In the genomic region with DNA sequence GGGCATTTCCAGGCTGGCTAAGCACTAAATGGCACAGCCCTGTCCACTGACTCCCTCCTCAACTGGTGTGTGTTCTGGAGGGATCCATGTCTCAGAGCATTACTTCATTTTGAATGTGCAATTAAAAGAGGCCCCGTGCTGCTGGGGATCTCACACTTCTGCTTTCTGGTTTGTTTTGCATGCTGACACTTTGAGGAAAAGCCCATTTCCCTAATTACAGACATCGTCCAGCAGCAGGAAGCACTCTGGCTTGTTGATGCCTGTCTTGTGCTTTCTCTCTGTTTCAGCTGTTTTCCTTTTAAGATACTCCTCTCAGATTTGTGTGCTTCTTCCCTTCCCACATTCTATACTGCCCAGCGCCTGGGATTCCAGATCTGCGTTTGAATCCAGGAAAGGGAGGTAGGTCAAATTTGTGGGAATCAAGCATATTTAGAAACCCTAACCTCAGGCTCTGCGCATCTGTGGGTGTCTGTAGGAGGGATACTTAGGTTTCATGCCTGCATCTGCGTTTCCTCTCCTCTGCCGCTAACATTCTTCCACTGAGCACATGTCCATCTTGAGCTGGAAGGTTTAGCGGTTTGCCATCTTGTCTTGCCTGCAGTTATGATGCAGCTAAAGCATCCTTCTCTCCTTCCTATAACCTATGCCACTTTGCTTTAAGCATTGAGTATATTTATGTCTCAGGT, we compare ENCODE assay signal across 8 cellular contexts. TPM values are rescaled to one million over a fixed set of nuclear protein-coding genes. Genes with fewer than 3 reads are reported as not detected.
A peak's percentile ranks its signal among the peaks of the same experiment; 100 is the strongest.
DNase-seq lines count a peak whose midpoint lies in the region; ATAC-seq and TF ChIP-seq lines count a peak whose summit lies in the region.

No MANE protein-coding gene starts in this region.

- H3K9me2 ChIP-seq in GM23338 (ENCODE audit: insufficient read depth) (peaks cover 3% of the 10 kb centered on the region; the same call in 1 of the 2 replicates), Karpas-422 (replicated peaks; ENCODE audit: insufficient read depth, low read length) (no peaks in the 10 kb centered on the region)

- H3K9me3 ChIP-seq in Karpas-422 (ENCODE audit: low read length) (peaks cover 11% of the 10 kb centered on the region), iPS-15b (ENCODE audit: control insufficient read depth, insufficient read depth, low read length) (peaks cover 4% of the 10 kb centered on the region)

- H3K36me3 ChIP-seq in GM23338 (ENCODE audit: insufficient read depth) (no peaks in the 10 kb centered on the region), Karpas-422 (ENCODE audit: insufficient read depth, low read length) (peaks cover 51% of the 10 kb centered on the region), iPS-15b (ENCODE audit: control insufficient read depth, insufficient read depth, low read length) (no peaks in the 10 kb centered on the region)

- H3K27ac Mint-ChIP-seq in GM23338 (no peak overlapping the region), type B pancreatic cell (no peak overlapping the region)

- no peak overlapping the region for H3K27ac ChIP-seq in GM23338 (ENCODE audit: low read depth)
- peak overlapping the region; percentile 99 for H3K27ac ChIP-seq in Karpas-422 (ENCODE audit: low read length)

- H3K4me1 Mint-ChIP-seq in GM23338 (no peaks in the 10 kb centered on the region; the same call in 2 of the 3 replicates), type B pancreatic cell (ENCODE audit: unreplicated experiment) (peaks cover 5% of the 10 kb centered on the region)

- H3K4me3 Mint-ChIP-seq in GM23338 (no peak overlapping the region), type B pancreatic cell (no peak overlapping the region)

- peak; percentile 31 for TF ChIP-seq POLR2A in GM18526 (IDR thresholded peaks at IDR 0.05; ENCODE audit: extremely low read depth, insufficient read length)

- H3K27me3 Mint-ChIP-seq in GM23338 (ENCODE audit: insufficient read depth, low read depth, poor library complexity) (peaks cover 2% of the 10 kb centered on the region), type B pancreatic cell (no peaks in the 10 kb centered on the region)

- H3K4me3 ChIP-seq in GM23338 (no peak overlapping the region), Karpas-422 (ENCODE audit: low read length) (peak overlapping the region; percentile 87), iPS-15b (ENCODE audit: low read depth, low read length) (no peak overlapping the region)

- H3K9ac ChIP-seq in Karpas-422 (ENCODE audit: low read length) (peak overlapping the region; percentile 90), iPS-15b (ENCODE audit: low read depth, low read length) (peak overlapping the region; percentile 3)

- no peaks in the 10 kb centered on the region for H3F3A ChIP-seq in GM23338 (replicated peaks; ENCODE audit: low read depth)

- H3K4me1 ChIP-seq in GM23338 (ENCODE audit: insufficient read depth) (no peaks in the 10 kb centered on the region), Karpas-422 (ENCODE audit: low read length) (peaks cover 77% of the 10 kb centered on the region), iPS-15b (ENCODE audit: control insufficient read depth, insufficient read depth, low read length) (no peaks in the 10 kb centered on the region)

- H4K20me1 ChIP-seq in GM23338 (replicated peaks; ENCODE audit: insufficient read depth) (no peaks in the 10 kb centered on the region), Karpas-422 (ENCODE audit: insufficient read depth, low read depth, low read length) (0 out of 2 replicates have a peak, but pooled peaks cover 6% of the 10 kb centered on the region)

- H3K4me2 ChIP-seq in GM23338 (no peak overlapping the region), Karpas-422 (ENCODE audit: low read depth, low read length, poor library complexity, severe bottlenecking) (peak overlapping the region; percentile 98)

- H3K27me3 ChIP-seq in GM23338 (ENCODE audit: insufficient read depth) (no peaks in the 10 kb centered on the region), Karpas-422 (ENCODE audit: low read length) (no peaks in the 10 kb centered on the region), iPS-15b (ENCODE audit: control insufficient read depth, insufficient read depth, low read length) (no peaks in the 10 kb centered on the region)

- ATAC-seq in GM23338 (no peak), GM21367 (IDR thresholded peaks at IDR 0.05; ENCODE audit: unreplicated experiment) (no peak)

- TF ChIP-seq CTCF in GM23338 (conservative IDR thresholded peaks at IDR 0.05; ENCODE audit: low read depth in 2 of 2), result no peak
- no peak for TF ChIP-seq CTCF in type B pancreatic cell (conservative IDR thresholded peaks at IDR 0.05)

- H3K79me2 ChIP-seq in GM23338 (replicated peaks; ENCODE audit: insufficient read depth) (no peaks in the 10 kb centered on the region), Karpas-422 (ENCODE audit: low read length) (peaks cover 78% of the 10 kb centered on the region)

- H3K9me3 Mint-ChIP-seq in GM23338, result peaks cover 28% of the 10 kb centered on the region
- H3K9me3 Mint-ChIP-seq in type B pancreatic cell, result peaks cover 6% of the 10 kb centered on the region

- H2AFZ ChIP-seq in GM23338 (peak overlapping the region; percentile 56; the same call in 1 of the 2 replicates), Karpas-422 (ENCODE audit: low read length) (no peak overlapping the region)

- H3K36me3 Mint-ChIP-seq in GM23338 (ENCODE audit: low read depth) (peaks cover 17% of the 10 kb centered on the region), type B pancreatic cell (no peaks in the 10 kb centered on the region)

- DNase-seq in GM23338 (ENCODE audit: low spot score), result no peak
- DNase-seq in Karpas-422, result peak; percentile 95
- no peak for DNase-seq in type B pancreatic cell (ENCODE audit: extremely low spot score, unreplicated experiment)
- no peak for DNase-seq in dermis blood vessel endothelial cell
- DNase-seq in stimulated activated CD4-positive, alpha-beta T cell treated with anti-CD3 and anti-CD28 coated beads, Interleukin-4, amount 100 ng/mL, for 4 hours, result no peak

TF ChIP-seq in GM23338, 12 proteins besides CTCF, POLR2A, EP300 and RAD21:
- TF ChIP-seq EZH2 (IDR thresholded peaks at IDR 0.05; ENCODE audit: low read depth, unreplicated experiment), result no peak
- no peak for TF ChIP-seq POLR2AphosphoS5 (IDR thresholded peaks at IDR 0.05; ENCODE audit: low read depth)
- TF ChIP-seq NANOG (IDR thresholded peaks at IDR 0.05; ENCODE audit: borderline replicate concordance), result no peak
- TF ChIP-seq, protein P1, sequence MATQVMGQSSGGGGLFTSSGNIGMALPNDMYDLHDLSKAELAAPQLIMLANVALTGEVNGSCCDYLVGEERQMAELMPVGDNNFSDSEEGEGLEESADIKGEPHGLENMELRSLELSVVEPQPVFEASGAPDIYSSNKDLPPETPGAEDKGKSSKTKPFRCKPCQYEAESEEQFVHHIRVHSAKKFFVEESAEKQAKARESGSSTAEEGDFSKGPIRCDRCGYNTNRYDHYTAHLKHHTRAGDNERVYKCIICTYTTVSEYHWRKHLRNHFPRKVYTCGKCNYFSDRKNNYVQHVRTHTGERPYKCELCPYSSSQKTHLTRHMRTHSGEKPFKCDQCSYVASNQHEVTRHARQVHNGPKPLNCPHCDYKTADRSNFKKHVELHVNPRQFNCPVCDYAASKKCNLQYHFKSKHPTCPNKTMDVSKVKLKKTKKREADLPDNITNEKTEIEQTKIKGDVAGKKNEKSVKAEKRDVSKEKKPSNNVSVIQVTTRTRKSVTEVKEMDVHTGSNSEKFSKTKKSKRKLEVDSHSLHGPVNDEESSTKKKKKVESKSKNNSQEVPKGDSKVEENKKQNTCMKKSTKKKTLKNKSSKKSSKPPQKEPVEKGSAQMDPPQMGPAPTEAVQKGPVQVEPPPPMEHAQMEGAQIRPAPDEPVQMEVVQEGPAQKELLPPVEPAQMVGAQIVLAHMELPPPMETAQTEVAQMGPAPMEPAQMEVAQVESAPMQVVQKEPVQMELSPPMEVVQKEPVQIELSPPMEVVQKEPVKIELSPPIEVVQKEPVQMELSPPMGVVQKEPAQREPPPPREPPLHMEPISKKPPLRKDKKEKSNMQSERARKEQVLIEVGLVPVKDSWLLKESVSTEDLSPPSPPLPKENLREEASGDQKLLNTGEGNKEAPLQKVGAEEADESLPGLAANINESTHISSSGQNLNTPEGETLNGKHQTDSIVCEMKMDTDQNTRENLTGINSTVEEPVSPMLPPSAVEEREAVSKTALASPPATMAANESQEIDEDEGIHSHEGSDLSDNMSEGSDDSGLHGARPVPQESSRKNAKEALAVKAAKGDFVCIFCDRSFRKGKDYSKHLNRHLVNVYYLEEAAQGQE (IDR thresholded peaks at IDR 0.05; ENCODE audit: unreplicated experiment), result no peak

RNA-seq across cellular contexts. Expression of gene SYK, which starts 25.7 kb away (rescaled TPM):
- total RNA-seq in GM23338 (2014; rRNA removed; shearing (Covaris generic)), result 5.4 and 5.8 TPM in 2 replicates
- polyA plus RNA-seq in GM23338 (2016; fragmentation: Nextera tagmentation; extraction: Ambion mirVana), result 1.5 and 2.2 TPM in 2 replicates
- 151 and 216 TPM in 2 replicates for total RNA-seq in Karpas-422 (2014; rRNA removed; shearing (Covaris generic); ENCODE audit: low replicate concordance)
- 13.0 and 22.6 TPM in 2 replicates for total RNA-seq in type B pancreatic cell (ENCODE audit: low replicate concordance)
- under 0.01 TPM in 1 of 2 replicates, not detected in the other for total RNA-seq in dermis blood vessel endothelial cell
